8 cellular contexts compared by ENCODE assay signal in genomic region chr7:100889761-100890639, GRCh38. TPM values are rescaled to one million over a fixed set of nuclear protein-coding genes. Genes with fewer than 3 reads are reported as not detected.
DNase-seq lines count a peak whose midpoint lies in the region; ATAC-seq and TF ChIP-seq lines count a peak whose summit lies in the region.

No MANE protein-coding gene starts in this region.

- peak overlapping the region; percentile 40 for H3K27ac ChIP-seq in OCI-LY3 (ENCODE audit: low read length)

- no peaks in the 10 kb centered on the region for H3K9me3 ChIP-seq in OCI-LY3 (ENCODE audit: insufficient read depth, low read length)
- no peaks in the 10 kb centered on the region for H3K9me3 ChIP-seq in mucosa of descending colon

- H2AFZ ChIP-seq in OCI-LY3 (ENCODE audit: low read depth, low read length), result 0 out of 2 replicates have a peak overlapping the region, but pooled peaks have one; percentile 5

- peaks cover 18% of the 10 kb centered on the region for H3K79me2 ChIP-seq in OCI-LY3 (ENCODE audit: low read length)

- H3K4me1 ChIP-seq in OCI-LY3 (ENCODE audit: low read length) (peaks cover 32% of the 10 kb centered on the region), mucosa of descending colon (ENCODE audit: low read depth) (peaks cover 34% of the 10 kb centered on the region)

- DNase-seq in COR-L47 (lab: John Stamatoyannopoulos, UW) (peak; percentile 88), HuH-7.5 (ENCODE audit: low spot score) (peak; percentile 100), activated T-cell treated with anti-CD3 and anti-CD28 coated beads for 1 hour (ENCODE audit: low read depth) (peak; percentile 85), epithelial cell of esophagus (ENCODE audit: low read depth) (peak; percentile 94), mucosa of descending colon (peak; percentile 93 to 97 (median 95))
- peak; percentile 81 to 87 for DNase-seq in stimulated activated CD8-positive, alpha-beta memory T cell treated with anti-CD3 and anti-CD28 coated beads, Interleukin-2, amount 100 ng/mL, for 48 hours (ENCODE audit: low read depth in 2 of 2)

- H3K4me2 ChIP-seq in OCI-LY3 (ENCODE audit: low read length), result peak overlapping the region; percentile 98

- peak; percentile 65 for ATAC-seq in GM21390 (IDR thresholded peaks at IDR 0.05; ENCODE audit: unreplicated experiment)
- peak; percentile 86 for ATAC-seq in mucosa of descending colon

- H4K20me1 ChIP-seq in OCI-LY3 (ENCODE audit: insufficient read depth, low read length), result no peaks in the 10 kb centered on the region

- TF ChIP-seq CTCF in OCI-LY3 (IDR thresholded peaks at IDR 0.05; ENCODE audit: low read depth, low read length) (no peak), epithelial cell of esophagus (IDR thresholded peaks at IDR 0.05; ENCODE audit: insufficient read depth, low read depth, low read length, missing control alignments) (no peak), mucosa of descending colon (IDR thresholded peaks at IDR 0.05) (no peak)

- intact Hi-C loops in mucosa of descending colon (cut with DNase I, micrococcal nuclease), result no loop called here

- H3K36me3 ChIP-seq in OCI-LY3 (replicated peaks; ENCODE audit: low read depth, low read length) (peaks cover 40% of the 10 kb centered on the region), mucosa of descending colon (ENCODE audit: low read depth) (peaks cover 8% of the 10 kb centered on the region)

- H3K27me3 ChIP-seq in OCI-LY3 (ENCODE audit: low read depth, low read length), result no peaks in the 10 kb centered on the region

- peak overlapping the region; percentile 76 for H3K9ac ChIP-seq in OCI-LY3 (ENCODE audit: low read length)

- H3K4me3 ChIP-seq in OCI-LY3 (ENCODE audit: low read length) (peak overlapping the region; percentile 86), epithelial cell of esophagus (ENCODE audit: low read length) (peak overlapping the region; percentile 57), mucosa of descending colon (peak overlapping the region; percentile 39)

RNA-seq across cellular contexts. Expression of gene UFSP1, which starts 0.5 kb away (rescaled TPM):
- 1 to 10 TPM; 2.1 to 3.4 (median 3.0) TPM for total RNA-seq in mucosa of descending colon

RNA-seq across cellular contexts. Expression of gene ACHE, which starts 5.7 kb away (rescaled TPM):
- 10 to 100 TPM; 16.2 to 41.4 (median 20.9) TPM for total RNA-seq in mucosa of descending colon

RNA-seq across cellular contexts. Expression of gene SRRT, which starts 15.1 kb away (rescaled TPM):
- total RNA-seq in mucosa of descending colon, result 100 to 1,000 TPM; 112 to 129 (median 120) TPM

RNA-seq across cellular contexts. Expression of gene TRIP6, which starts 22.8 kb away (rescaled TPM):
- total RNA-seq in mucosa of descending colon, result 10 to 100 TPM; 27.8 to 42.7 (median 30.0) TPM

RNA-seq across cellular contexts. Expression of gene SLC12A9, which starts 37.5 kb away (rescaled TPM):
- total RNA-seq in mucosa of descending colon, result 10 to 100 TPM; 27.9 to 34.0 (median 33.5) TPM

Comparison
In these comparisons a context has a peak if more than half of its experiments do, and no peak if none do; other contexts are left out.
1. Peak in every context shown above with its lines: DNase-seq, ATAC-seq, H3K4me3 ChIP-seq and H3K27ac ChIP-seq.